Comparison of ENCODE assay signal across 15 cellular contexts in genomic region chr3:122468896-122469533, GRCh38. TPM values are rescaled to one million over a fixed set of nuclear protein-coding genes. Genes with fewer than 3 reads are reported as not detected.
DNase-seq lines count a peak whose midpoint lies in the region; ATAC-seq, FAIRE-seq and TF ChIP-seq lines count a peak whose summit lies in the region.
"Had no signal": no experiment of that assay in that cellular context is flagged by ENCODE, and none has a peak within 500 bp of the region (broad histone marks: within the 10 kb centered on the region; RNA-seq: fewer than 3 reads in every experiment).

No MANE protein-coding gene starts in this region.

- H3K23ac ChIP-seq in H1 (ENCODE audit: insufficient read length), result no peak overlapping the region

- ATAC-seq in HG02973 (IDR thresholded peaks at IDR 0.05; ENCODE audit: unreplicated experiment), result peak; percentile 58
- no peak for ATAC-seq in stimulated activated memory B cell treated with anti-CD40 and anti-IgM and Interleukin-4, amounts not matched to agents 10 μg/mL and 1 μg/mL and 100 μg/mL, for 72 hours
- no peak for ATAC-seq in GM21717 (IDR thresholded peaks at IDR 0.05; ENCODE audit: unreplicated experiment)
- ATAC-seq in activated T-cell treated with anti-CD3 and anti-CD28 coated beads, Interleukin-2, amount 50 U/mL, for 4 hours, result no peak

- no peak for TF ChIP-seq POLR2A in H1 (IDR thresholded peaks at IDR 0.05; ENCODE audit: control extremely low read depth in 1 of 2, low read depth in 2 of 2, low read length in 2 of 2)

- H4K20me1 ChIP-seq in mammary epithelial cell (ENCODE audit: insufficient read depth, low read length) (no peaks in the 10 kb centered on the region), H1 (replicated peaks in 1 of 2; ENCODE audit: control insufficient read depth in 1 of 2, insufficient read depth in 2 of 2, low read length in 2 of 2) (peaks cover 11 to 20% of the 10 kb centered on the region in 2 experiments)

- peaks cover 21% of the 10 kb centered on the region for H3K4me1 Mint-ChIP-seq in MCF 10A (ENCODE audit: insufficient read depth, unreplicated experiment)
- H3K4me1 Mint-ChIP-seq in stimulated activated memory B cell treated with anti-CD40 and anti-IgM and Interleukin-4, amounts not matched to agents 10 μg/mL and 1 μg/mL and 100 μg/mL, for 72 hours, result peaks cover 69% of the 10 kb centered on the region
- H3K4me1 Mint-ChIP-seq in activated T-cell treated with anti-CD3 and anti-CD28 coated beads, Interleukin-2, amount 50 U/mL, for 4 hours (ENCODE audit: low read depth), result peaks cover 52% of the 10 kb centered on the region

- TF ChIP-seq EP300 in H1 (IDR thresholded peaks at IDR 0.05; ENCODE audit: borderline replicate concordance in 1 of 2, low read depth in 2 of 2, low read length in 2 of 2), result no peak

- no peaks in the 10 kb centered on the region for H3K9me3 ChIP-seq in mammary epithelial cell (replicated peaks; ENCODE audit: insufficient read depth, low read length)
- H3K9me3 ChIP-seq in H1 (ENCODE audit: insufficient read depth in 2 of 2, low read depth in 1 of 2, low read length in 1 of 2), result no peaks in the 10 kb centered on the region
- H3K9me3 ChIP-seq in kidney (ENCODE audit: control insufficient read depth in 1 of 2, low read length in 2 of 2), result no peaks in the 10 kb centered on the region
- H3K9me3 ChIP-seq: esophagus muscularis mucosa, thoracic aorta had no signal

- POLR2A ChIA-PET in MCF 10A (lab: Yijun Ruan, JAX), result interaction anchor here (0.6 to 1.6 kb wide), 5 partner anchors 11 to 603 kb away, joined by 3 to 5 read pairs (median 3); partner anchors contain the start of gene FAM162A
- POLR2A ChIA-PET in H1 (lab: Charles Lee; ENCODE audit: partially characterized antibody), result interaction anchor here (1.6 kb wide), 1 partner anchor 28 kb away, joined by 4 read pairs; no protein-coding TSS in a partner anchor

- no peak for TF ChIP-seq RAD21 in H1 (IDR thresholded peaks at IDR 0.05 in 1 of 2, conservative IDR thresholded peaks at IDR 0.05 in 1 of 2; ENCODE audit: low read depth in 2 of 2, low read length in 2 of 2)

- CTCF ChIA-PET in MCF 10A (lab: Yijun Ruan, JAX), result interaction anchor here (0.6 to 1.0 kb wide), 5 partner anchors 9 to 1396 kb away, joined by 3 to 4 read pairs (median 4); no protein-coding TSS in a partner anchor
- CTCF ChIA-PET in mammary epithelial cell (lab: Charles Lee; ENCODE audit: low non-redundant PET), result no interaction called here
- CTCF ChIA-PET in H1 (lab: Charles Lee; ENCODE audit: partially characterized antibody), result interaction anchor here (0.8 to 1.5 kb wide), 4 partner anchors 12 to 211 kb away, joined by 3 to 6 read pairs (median 3); no protein-coding TSS in a partner anchor

- H3K4me3 Mint-ChIP-seq in MCF 10A (ENCODE audit: unreplicated experiment), result no peak overlapping the region
- no peak overlapping the region for H3K4me3 Mint-ChIP-seq in stimulated activated memory B cell treated with anti-CD40 and anti-IgM and Interleukin-4, amounts not matched to agents 10 μg/mL and 1 μg/mL and 100 μg/mL, for 72 hours
- no peak overlapping the region for H3K4me3 Mint-ChIP-seq in activated T-cell treated with anti-CD3 and anti-CD28 coated beads, Interleukin-2, amount 50 U/mL, for 4 hours

- peak overlapping the region; percentile 54 for H3K27ac Mint-ChIP-seq in MCF 10A (ENCODE audit: low read depth, unreplicated experiment)
- H3K27ac Mint-ChIP-seq in stimulated activated memory B cell treated with anti-CD40 and anti-IgM and Interleukin-4, amounts not matched to agents 10 μg/mL and 1 μg/mL and 100 μg/mL, for 72 hours, result peak overlapping the region; percentile 25

- no peaks in the 10 kb centered on the region for H3K9me3 Mint-ChIP-seq in MCF 10A (ENCODE audit: unreplicated experiment)
- no peaks in the 10 kb centered on the region for H3K9me3 Mint-ChIP-seq in stimulated activated memory B cell treated with anti-CD40 and anti-IgM and Interleukin-4, amounts not matched to agents 10 μg/mL and 1 μg/mL and 100 μg/mL, for 72 hours
- H3K9me3 Mint-ChIP-seq in activated T-cell treated with anti-CD3 and anti-CD28 coated beads, Interleukin-2, amount 50 U/mL, for 4 hours, result no peaks in the 10 kb centered on the region

- no peak overlapping the region for H2AK5ac ChIP-seq in H1 (ENCODE audit: low read depth, low read length)

- H3K4me3 ChIP-seq in mammary epithelial cell (replicated peaks in 1 of 3; ENCODE audit: insufficient read depth in 1 of 3, low read depth in 2 of 3, low read length in 3 of 3) (no peak overlapping the region), H1 (ENCODE audit: extremely low read depth in 1 of 4, insufficient read depth in 2 of 4, low read depth in 3 of 4, low read length in 4 of 4) (peak overlapping the region in 1 of 4 experiments; percentile 30; a peak in 1 of 8 replicates), kidney (ENCODE audit: low read length in 2 of 2) (peak overlapping the region in 1 of 2 donors; percentile 1)
- H3K4me3 ChIP-seq: esophagus muscularis mucosa, thoracic aorta had no signal

- H3K9ac ChIP-seq in mammary epithelial cell (ENCODE audit: insufficient read depth, low read length) (no peak overlapping the region), H1 (replicated peaks in 1 of 4; ENCODE audit: extremely low read depth in 1 of 4, low read depth in 3 of 4, low read length in 3 of 4) (no peak overlapping the region), kidney (ENCODE audit: low read length in 2 of 2) (no peak overlapping the region)

- H3K36me3 ChIP-seq in mammary epithelial cell (ENCODE audit: insufficient read depth, low read length), result peaks cover 11% of the 10 kb centered on the region
- H3K36me3 ChIP-seq in H1 (ENCODE audit: control insufficient read depth in 2 of 4, insufficient read depth in 4 of 4, low read length in 3 of 4), result peaks cover 0 to 6% (median 0%) of the 10 kb centered on the region in 4 experiments; a peak in 1 of 8 replicates
- H3K36me3 ChIP-seq in kidney (ENCODE audit: control insufficient read depth in 1 of 2, insufficient read depth in 2 of 2, low read length in 2 of 2), result no peaks in the 10 kb centered on the region

- no peak overlapping the region for H4K5ac ChIP-seq in H1 (ENCODE audit: insufficient read length, low read depth, low read length)

- no peak overlapping the region for H2BK5ac ChIP-seq in H1 (ENCODE audit: low read depth, low read length)

- no peak overlapping the region for H4K8ac ChIP-seq in H1 (ENCODE audit: extremely low read depth, insufficient read depth, low read length)

- H3K4me2 ChIP-seq in mammary epithelial cell (ENCODE audit: insufficient read depth, low read depth, low read length) (no peak overlapping the region), H1 (ENCODE audit: insufficient read depth in 1 of 2, low read depth in 2 of 2, low read length in 2 of 2) (peak overlapping the region; percentile 43 to 60)

- H4K91ac ChIP-seq in H1 (replicated peaks; ENCODE audit: insufficient read length, low read length), result no peak overlapping the region

- H3K79me2 ChIP-seq in mammary epithelial cell (ENCODE audit: insufficient read depth, low read length), result peaks cover 76% of the 10 kb centered on the region
- H3K79me2 ChIP-seq in H1 (ENCODE audit: control insufficient read depth in 1 of 2, insufficient read depth in 2 of 2, low read length in 2 of 2), result peaks cover 0 to 50% of the 10 kb centered on the region in 2 experiments; a peak in 2 of 4 replicates

- dilution Hi-C loops in mammary epithelial cell (cut with HindIII; ENCODE audit: low sequenced_read_pairs), result no loop called here

- H3K27ac ChIP-seq in mammary epithelial cell (ENCODE audit: insufficient read depth, low read depth, low read length) (no peak overlapping the region), H1 (ENCODE audit: low read depth, low read length) (no peak overlapping the region), kidney (ENCODE audit: low read depth in 2 of 2, low read length in 2 of 2) (no peak overlapping the region)
- H3K27ac ChIP-seq: esophagus muscularis mucosa, HL-60, thoracic aorta had no signal

- WGBS in mammary epithelial cell (ENCODE audit: low coverage, missing lambda C conversion rate), result 90% methylated on average over 3 of the region's 3 CpGs
- 12% methylated on average over 3 of the region's 3 CpGs; no CpG with 5 or more reads in 1 of the 2 experiments for WGBS in H1 (ENCODE audit: extremely low coverage in 1 of 2, insufficient coverage in 1 of 2, insufficient read length in 1 of 2, insufficient replicate concordance in 2 of 2, low coverage in 1 of 2, low lambda C conversion rate in 2 of 2, missing lambda C conversion rate in 1 of 2), 2 experiments

- H2BK12ac ChIP-seq in H1 (ENCODE audit: low read depth, low read length), result no peak overlapping the region

- H2BK15ac ChIP-seq in H1 (ENCODE audit: low read length), result no peak overlapping the region

- intact Hi-C loops in MCF 10A (cut with micrococcal nuclease), result no loop called here
- intact Hi-C loops in mammary epithelial cell (cut with micrococcal nuclease), result no loop called here
- intact Hi-C loops in kidney (cut with DNase I), result no loop called here

- peaks cover 34% of the 10 kb centered on the region for H3K36me3 Mint-ChIP-seq in MCF 10A (ENCODE audit: insufficient read depth, unreplicated experiment)
- peaks cover 17% of the 10 kb centered on the region for H3K36me3 Mint-ChIP-seq in stimulated activated memory B cell treated with anti-CD40 and anti-IgM and Interleukin-4, amounts not matched to agents 10 μg/mL and 1 μg/mL and 100 μg/mL, for 72 hours
- peaks cover 14% of the 10 kb centered on the region for H3K36me3 Mint-ChIP-seq in activated T-cell treated with anti-CD3 and anti-CD28 coated beads, Interleukin-2, amount 50 U/mL, for 4 hours (ENCODE audit: insufficient read depth)

- H2AFZ ChIP-seq in mammary epithelial cell (ENCODE audit: low read depth, low read length), result no peak overlapping the region
- H2AFZ ChIP-seq in H1 (ENCODE audit: low read length), result no peak overlapping the region

- FAIRE-seq in H1 (lab: Jason Lieb, UNC), result no peak
- no peak for FAIRE-seq in kidney (lab: Jason Lieb, UNC)
- FAIRE-seq: bronchial epithelial cell had no signal

- no peak overlapping the region for H2BK20ac ChIP-seq in H1 (ENCODE audit: low read length)

- BruUV-seq in MCF 10A (replicated peaks; lab: Mats Ljungman, UMichigan) (no TSS peak), mammary epithelial cell (replicated peaks; lab: Mats Ljungman, UMichigan) (no TSS peak)

- TF ChIP-seq CTCF in MCF 10A (IDR thresholded peaks at IDR 0.05; ENCODE audit: unreplicated experiment), result no peak
- TF ChIP-seq CTCF in mammary epithelial cell (conservative IDR thresholded peaks at IDR 0.05 in 1 of 2, IDR thresholded peaks at IDR 0.05 in 1 of 2; ENCODE audit: extremely low read depth in 1 of 2, insufficient read depth in 1 of 2, low read depth in 1 of 2, low read length in 2 of 2), result no peak
- TF ChIP-seq CTCF in H1 (IDR thresholded peaks at IDR 0.05; ENCODE audit: control extremely low read depth in 1 of 3, insufficient read depth in 1 of 3, low read depth in 1 of 3, low read length in 3 of 3), result no peak
- TF ChIP-seq CTCF in kidney (IDR thresholded peaks at IDR 0.05; ENCODE audit: borderline replicate concordance, extremely low read depth, insufficient read depth), result no peak

- no peaks in the 10 kb centered on the region for H3K27me3 ChIP-seq in mammary epithelial cell (ENCODE audit: insufficient read depth, low read length)
- H3K27me3 ChIP-seq in H1 (replicated peaks in 1 of 4; ENCODE audit: control insufficient read depth in 3 of 4, extremely low read depth in 1 of 4, insufficient read depth in 3 of 4, low read length in 3 of 4), result peaks cover 0 to 6% (median 0%) of the 10 kb centered on the region in 4 experiments; a peak in 2 of 7 replicates
- H3K27me3 ChIP-seq: esophagus muscularis mucosa had no signal

- no peak overlapping the region for H3K18ac ChIP-seq in H1 (ENCODE audit: extremely low read depth, low read length)

- no peaks in the 10 kb centered on the region for H3K27me3 Mint-ChIP-seq in MCF 10A (ENCODE audit: insufficient read depth, unreplicated experiment)
- H3K27me3 Mint-ChIP-seq in stimulated activated memory B cell treated with anti-CD40 and anti-IgM and Interleukin-4, amounts not matched to agents 10 μg/mL and 1 μg/mL and 100 μg/mL, for 72 hours, result no peaks in the 10 kb centered on the region
- H3K27me3 Mint-ChIP-seq in activated T-cell treated with anti-CD3 and anti-CD28 coated beads, Interleukin-2, amount 50 U/mL, for 4 hours (ENCODE audit: low read depth), result no peaks in the 10 kb centered on the region

- no peak overlapping the region for H3K4ac ChIP-seq in H1 (replicated peaks; ENCODE audit: insufficient read length, low read depth, low read length)

- no peak overlapping the region for H2BK120ac ChIP-seq in H1 (replicated peaks; ENCODE audit: low read depth, low read length)

- in situ Hi-C loops in mammary epithelial cell (cut with MboI; ENCODE audit: low sequenced_read_pairs in 2 of 2), result loop anchor here in 1 of 2 donors (25.0 kb wide), 1 partner anchor 218 kb away; the partner anchor contains the start of gene PARP14

- H3K79me1 ChIP-seq in H1 (ENCODE audit: low read depth, low read length), result peaks cover 2% of the 10 kb centered on the region; the same call in 1 of the 2 replicates

- no peaks in the 10 kb centered on the region for H3K23me2 ChIP-seq in H1 (ENCODE audit: low read depth, low read length)

- no peak overlapping the region for H3K14ac ChIP-seq in H1 (ENCODE audit: insufficient read length)

- H3K56ac ChIP-seq in H1 (replicated peaks; ENCODE audit: insufficient read length, low read depth, low read length), result no peak overlapping the region

- H3K4me1 ChIP-seq in mammary epithelial cell (ENCODE audit: insufficient read depth, low read length) (no peaks in the 10 kb centered on the region), H1 (replicated peaks in 1 of 4; ENCODE audit: control insufficient read depth in 3 of 4, insufficient read depth in 4 of 4, low read length in 3 of 4) (peaks cover 1 to 10% (median 7%) of the 10 kb centered on the region in 4 experiments; a peak in 5 of 7 replicates), kidney (ENCODE audit: control insufficient read depth in 1 of 2, insufficient read depth in 1 of 2, low read depth in 1 of 2, low read length in 2 of 2) (peaks cover 0 to 19% of the 10 kb centered on the region in 2 donors)

- DNase-seq in MCF 10A (ENCODE audit: unreplicated experiment) (no peak), mammary epithelial cell (no peak), H1 (ENCODE audit: low read depth in 1 of 2, low spot score in 2 of 2) (peak in 1 of 2 experiments; percentile 3), kidney (no peak)
- DNase-seq in activated T-cell treated with anti-CD3 and anti-CD28 coated beads, Interleukin-2, amount 50 U/mL, for 4 hours, result no peak
- DNase-seq: ACHN, GDM1, NCI-H1417 treated with DMSO at 0.1 percent for 48 hours had no signal

RNA-seq across cellular contexts. Expression of gene KPNA1, which starts 45.7 kb away (rescaled TPM):
- total RNA-seq in MCF 10A (2022), result 101 and 104 TPM in 2 replicates
- total RNA-seq in mammary epithelial cell, result 10 to 100 TPM; 70.0 to 95.3 TPM
- polyA plus RNA-seq in mammary epithelial cell, result 44.1 TPM
- 67.4 TPM for polyA minus RNA-seq in mammary epithelial cell
- 59.0 and 63.0 TPM in 2 replicates for total RNA-seq in H1 (2021; fragmentation: NEBNext Ultra II Directional; extraction: Animal tissue kit (Norgen Biotek cat#: 25700))
- 12.2 and 14.8 TPM in 2 replicates for polyA plus RNA-seq in H1 (2011; rRNA removed)
- 18.2 TPM for polyA plus RNA-seq in H1 (2011; cell fraction: cytosol; rRNA removed)
- polyA plus RNA-seq in H1 (2011; cell fraction: nucleus; rRNA removed), result 17.5 TPM
- polyA plus RNA-seq in H1 (2012, experiment 1 of 2), result 20.4 to 34.8 TPM (median 24.6 TPM) in 4 replicates
- 2.1 TPM for polyA plus RNA-seq in H1 (2012, experiment 2 of 2)
- 19.9 TPM for polyA plus RNA-seq in H1 (2013, experiment 1 of 2)
- 21.0 TPM for polyA plus RNA-seq in H1 (2013, experiment 2 of 2)
- polyA minus RNA-seq in H1 (2011; rRNA and poly(A)+ RNA removed), result 38.1 and 61.2 TPM in 2 replicates
- 18.4 TPM for polyA minus RNA-seq in H1 (2011; cell fraction: cytosol; rRNA and poly(A)+ RNA removed)
- polyA minus RNA-seq in H1 (2011; cell fraction: nucleus; rRNA and poly(A)+ RNA removed), result 24.2 TPM
- total RNA-seq in kidney, result 64.5 TPM
- 16.8 TPM for polyA plus RNA-seq in kidney (ENCODE audit: insufficient read depth, low read depth, low replicate concordance)
- 10 to 100 TPM; 56.4 to 61.2 (median 61.2) TPM for total RNA-seq in activated T-cell treated with anti-CD3 and anti-CD28 coated beads, Interleukin-2, amount 50 U/mL, for 4 hours

RNA-seq across cellular contexts. Expression of gene WDR5B, which starts 53.2 kb away (rescaled TPM):
- 10.0 and 11.0 TPM in 2 replicates for total RNA-seq in MCF 10A (2022)
- total RNA-seq in mammary epithelial cell, result 1 to 10 TPM; 3.0 to 4.3 TPM
- polyA plus RNA-seq in mammary epithelial cell, result 1.4 TPM
- polyA minus RNA-seq in mammary epithelial cell, result 0.16 TPM
- total RNA-seq in H1 (2021; fragmentation: NEBNext Ultra II Directional; extraction: Animal tissue kit (Norgen Biotek cat#: 25700)), result 2.7 and 3.5 TPM in 2 replicates
- 1.4 and 1.9 TPM in 2 replicates for polyA plus RNA-seq in H1 (2011; rRNA removed)
- polyA plus RNA-seq in H1 (2011; cell fraction: cytosol; rRNA removed), result 2.6 TPM
- 1.4 TPM for polyA plus RNA-seq in H1 (2011; cell fraction: nucleus; rRNA removed)
- 2.0 to 2.7 TPM (median 2.3 TPM) in 4 replicates for polyA plus RNA-seq in H1 (2012, experiment 1 of 2)
- 0.21 TPM for polyA plus RNA-seq in H1 (2012, experiment 2 of 2)
- 2.7 TPM for polyA plus RNA-seq in H1 (2013, experiment 1 of 2)
- 2.3 TPM for polyA plus RNA-seq in H1 (2013, experiment 2 of 2)
- 2.2 and 3.0 TPM in 2 replicates for polyA minus RNA-seq in H1 (2011; rRNA and poly(A)+ RNA removed)
- polyA minus RNA-seq in H1 (2011; cell fraction: cytosol; rRNA and poly(A)+ RNA removed), result 1.2 TPM
- 3.8 TPM for polyA minus RNA-seq in H1 (2011; cell fraction: nucleus; rRNA and poly(A)+ RNA removed)
- 8.8 TPM for total RNA-seq in kidney
- polyA plus RNA-seq in kidney (ENCODE audit: insufficient read depth, low read depth, low replicate concordance), result 3.8 TPM
- 1 to 10 TPM; 1.6 to 2.8 (median 1.9) TPM for total RNA-seq in activated T-cell treated with anti-CD3 and anti-CD28 coated beads, Interleukin-2, amount 50 U/mL, for 4 hours
